ENCODE assay signal across 16 cellular contexts in the genomic region with DNA sequence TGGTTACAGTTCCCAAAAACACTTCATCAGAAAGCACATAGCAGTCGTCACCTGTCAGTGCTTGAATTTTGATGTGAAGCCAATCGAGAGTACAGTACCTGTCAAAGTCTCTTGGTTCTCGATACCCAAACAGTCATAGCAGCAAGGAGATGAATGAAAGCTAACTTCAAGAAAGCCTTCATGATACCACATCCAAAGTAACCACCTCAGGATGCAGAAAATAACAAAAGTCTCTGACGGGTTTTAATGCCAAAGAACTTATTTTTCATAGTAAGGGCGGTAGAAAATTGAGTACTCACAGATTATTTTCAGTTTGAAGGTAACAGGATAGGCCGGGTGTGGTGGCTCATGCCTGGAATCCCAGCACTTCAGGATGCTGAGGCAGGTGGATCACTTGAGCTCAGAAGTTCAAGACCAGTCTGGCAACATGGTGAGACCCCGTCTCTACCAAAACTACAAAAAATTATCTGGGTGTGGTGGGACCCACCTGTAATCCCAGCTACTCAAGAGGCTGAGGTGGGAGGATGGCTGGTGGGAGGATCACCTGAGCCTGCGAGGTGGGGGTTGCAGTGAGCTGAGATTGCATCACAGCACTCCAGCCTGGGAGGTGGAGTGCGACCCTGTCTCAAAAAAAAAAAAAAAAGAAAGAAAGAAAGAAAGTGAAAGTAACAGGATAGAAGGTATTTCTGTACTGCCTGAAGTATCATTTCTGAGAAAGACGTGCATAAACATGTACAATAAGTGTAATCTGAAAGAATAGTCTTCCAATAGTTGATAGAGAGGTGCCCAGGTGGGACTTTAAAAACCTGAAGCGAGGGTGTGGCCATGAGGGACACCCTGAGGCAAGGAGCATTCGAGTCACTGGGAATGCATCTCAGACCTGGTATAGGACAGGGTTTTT. TPM values are rescaled to one million over a fixed set of nuclear protein-coding genes. Genes with fewer than 3 reads are reported as not detected.
DNase-seq lines count a peak whose midpoint lies in the region; ATAC-seq, FAIRE-seq and TF ChIP-seq lines count a peak whose summit lies in the region.
"Had no signal": no experiment of that assay in that cellular context is flagged by ENCODE, and none has a peak within 500 bp of the region (broad histone marks: within the 10 kb centered on the region; RNA-seq: fewer than 3 reads in every experiment).

No MANE protein-coding gene starts in this region.

- peak; percentile 84 for ATAC-seq in T-helper 17 cell

- H3K36me3 Mint-ChIP-seq in T-helper 17 cell (ENCODE audit: low read depth): peaks cover 8% of the 10 kb centered on the region

- H2AFZ ChIP-seq in mammary epithelial cell (ENCODE audit: low read depth, low read length): no peak overlapping the region

- 64% methylated on average over 11 of the region's 12 CpGs for WGBS in mammary epithelial cell (ENCODE audit: low coverage, missing lambda C conversion rate)
- WGBS in small intestine, 3 donors: 60 to 74% (median 70%) methylated on average over 12 of the region's 12 CpGs

- H3K36me3 ChIP-seq in mammary epithelial cell (ENCODE audit: insufficient read depth, low read length): no peaks in the 10 kb centered on the region
- peaks cover 8 to 9% of the 10 kb centered on the region in 2 donors for H3K36me3 ChIP-seq in small intestine (ENCODE audit: control insufficient read depth in 2 of 2, insufficient read depth in 2 of 2, low read length in 2 of 2)

- intact Hi-C loops in mammary epithelial cell (cut with micrococcal nuclease): no loop called here

- H3K27me3 Mint-ChIP-seq in T-helper 17 cell: no peaks in the 10 kb centered on the region

- BruUV-seq in mammary epithelial cell (replicated peaks; lab: Mats Ljungman, UMichigan): no TSS peak

- no peaks in the 10 kb centered on the region for H4K20me1 ChIP-seq in mammary epithelial cell (ENCODE audit: insufficient read depth, low read length)

- H3K27me3 ChIP-seq in mammary epithelial cell (ENCODE audit: insufficient read depth, low read length) (no peaks in the 10 kb centered on the region), small intestine (ENCODE audit: control insufficient read depth in 2 of 2, insufficient read depth in 2 of 2, low read length in 2 of 2) (no peaks in the 10 kb centered on the region)

- no peak overlapping the region for H3K9ac ChIP-seq in mammary epithelial cell (ENCODE audit: insufficient read depth, low read length)

- H3K27ac Mint-ChIP-seq in T-helper 17 cell: peak overlapping the region; percentile 99

- no peak for TF ChIP-seq CTCF in mammary epithelial cell (conservative IDR thresholded peaks at IDR 0.05 in 1 of 2, IDR thresholded peaks at IDR 0.05 in 1 of 2; ENCODE audit: extremely low read depth in 1 of 2, insufficient read depth in 1 of 2, low read depth in 1 of 2, low read length in 2 of 2)

- DNase-seq in DMS79 treated with DMSO at 0.1 percent for 48 hours (lab: John Stamatoyannopoulos, UW): peak; percentile 6
- DNase-seq in DMS79 (lab: John Stamatoyannopoulos, UW): no peak
- peak in 1 of 3 donors; percentile 13 for DNase-seq in T-helper 17 cell
- DNase-seq in mammary epithelial cell: peak; percentile 44
- DNase-seq in small intestine: peak; percentile 2
- DNase-seq in GM19238 (ENCODE audit: insufficient read length, low spot score): no peak
- no peak for DNase-seq in islet precursor cell
- no peak for DNase-seq in middle frontal gyrus (ENCODE audit: extremely low spot score, low spot score)
- DNase-seq: HCEC 1CT, NCI-H2029 treated with DMSO at 0.1 percent for 48 hours, occipital lobe had no signal

- CTCF ChIA-PET in mammary epithelial cell (lab: Charles Lee; ENCODE audit: low non-redundant PET): no interaction called here

- H3K4me3 Mint-ChIP-seq in T-helper 17 cell: peak overlapping the region; percentile 93

- H3K9me3 ChIP-seq in T-helper 17 cell (ENCODE audit: control insufficient read depth, low read length, poor library complexity, severe bottlenecking) (no peaks in the 10 kb centered on the region), mammary epithelial cell (replicated peaks; ENCODE audit: insufficient read depth, low read length) (no peaks in the 10 kb centered on the region), small intestine (ENCODE audit: control insufficient read depth, low read depth) (no peaks in the 10 kb centered on the region)

- dilution Hi-C loops in mammary epithelial cell (cut with HindIII; ENCODE audit: low sequenced_read_pairs): no loop called here

- H3K27ac ChIP-seq in mammary epithelial cell (ENCODE audit: insufficient read depth, low read depth, low read length): no peak overlapping the region
- H3K27ac ChIP-seq in small intestine (ENCODE audit: low read depth in 1 of 2, low read length in 1 of 2): peak overlapping the region; percentile 60 to 70
- H3K27ac ChIP-seq: 22Rv1, coronary artery had no signal

- peak overlapping the region; percentile 13 to 51 (median 38) for H3K4me3 ChIP-seq in mammary epithelial cell (replicated peaks in 1 of 3; ENCODE audit: insufficient read depth in 1 of 3, low read depth in 2 of 3, low read length in 3 of 3)
- peak overlapping the region in 1 of 2 donors; percentile 19 for H3K4me3 ChIP-seq in small intestine (ENCODE audit: low read depth in 1 of 2, low read length in 2 of 2)
- H3K4me3 ChIP-seq: coronary artery had no signal

- H3K4me1 ChIP-seq in mammary epithelial cell (ENCODE audit: insufficient read depth, low read length) (peaks cover 15% of the 10 kb centered on the region), small intestine (ENCODE audit: control insufficient read depth in 2 of 2, insufficient read depth in 1 of 2, low read depth in 1 of 2, low read length in 1 of 2) (no peaks in the 10 kb centered on the region)

- H3K4me2 ChIP-seq in mammary epithelial cell (ENCODE audit: insufficient read depth, low read depth, low read length): peak overlapping the region; percentile 83

- no peak for FAIRE-seq in small intestine (lab: Jason Lieb, UNC)
- FAIRE-seq: D721Med, frontal cortex, GM12892 had no signal

- peaks cover 21% of the 10 kb centered on the region for H3K4me1 Mint-ChIP-seq in T-helper 17 cell

- in situ Hi-C loops in mammary epithelial cell (cut with MboI; ENCODE audit: low sequenced_read_pairs in 2 of 2): no loop called here

- no peaks in the 10 kb centered on the region for H3K79me2 ChIP-seq in mammary epithelial cell (ENCODE audit: insufficient read depth, low read length)

RNA-seq across cellular contexts. Expression of a gene that starts 15.4 kb away (rescaled TPM):
- total RNA-seq in T-helper 17 cell (10 to 100 TPM; 29.4 to 36.7 TPM), mammary epithelial cell (10 to 100 TPM; 18.3 to 38.5 TPM)
- polyA plus RNA-seq in mammary epithelial cell (13.2 TPM), small intestine (10 to 100 TPM in 2 of 3 donors, 1 to 10 TPM in 1; 8.3 to 20.0 (median 10.5) TPM)
- polyA minus RNA-seq in mammary epithelial cell: 30.9 TPM

RNA-seq across cellular contexts. Expression of a gene that starts 16.2 kb away (rescaled TPM):
- total RNA-seq in T-helper 17 cell (100 to 1,000 TPM; 351 to 393 TPM), mammary epithelial cell (100 to 1,000 TPM; 110 to 196 TPM)
- polyA plus RNA-seq in mammary epithelial cell (221 TPM), small intestine (100 to 1,000 TPM; 113 to 200 (median 114) TPM)
- polyA minus RNA-seq in mammary epithelial cell: 226 TPM

RNA-seq across cellular contexts. Expression of a gene that starts 26.7 kb away (rescaled TPM):
- 10 to 100 TPM; 35.1 to 36.2 TPM for total RNA-seq in T-helper 17 cell
- total RNA-seq in mammary epithelial cell: 10 to 100 TPM; 18.2 to 27.7 TPM
- polyA plus RNA-seq in mammary epithelial cell: 38.3 TPM
- 19.5 TPM for polyA minus RNA-seq in mammary epithelial cell
- polyA plus RNA-seq in small intestine: 10 to 100 TPM; 28.8 to 37.8 (median 37.6) TPM

RNA-seq across cellular contexts. Expression of a gene that starts 26.9 kb away (rescaled TPM):
- total RNA-seq in T-helper 17 cell (100 to 1,000 TPM; 124 to 137 TPM), mammary epithelial cell (10 to 100 TPM; 10.3 to 22.2 TPM)
- polyA plus RNA-seq in mammary epithelial cell (14.4 TPM), small intestine (10 to 100 TPM; 24.2 to 56.6 (median 51.1) TPM)
- 25.0 TPM for polyA minus RNA-seq in mammary epithelial cell

RNA-seq across cellular contexts. Expression of a gene that starts 42.5 kb away (rescaled TPM):
- total RNA-seq in T-helper 17 cell: 1 to 10 TPM; 5.7 to 8.0 TPM
- total RNA-seq in mammary epithelial cell: 100 to 1,000 TPM; 116 to 183 TPM
- 59.5 TPM for polyA plus RNA-seq in mammary epithelial cell
- 144 TPM for polyA minus RNA-seq in mammary epithelial cell
- 10 to 100 TPM in 2 of 3 donors, 1 to 10 TPM in 1; 3.1 to 40.1 (median 20.0) TPM for polyA plus RNA-seq in small intestine

Comparison
In these comparisons a context has a peak if more than half of its experiments do, and no peak if none do; other contexts are left out.
1. DNase-seq: peak in DMS79 treated with DMSO at 0.1 percent for 48 hours (single experiment), mammary epithelial cell (single experiment) and small intestine (single experiment); none in DMS79 (single experiment), GM19238 (single experiment), islet precursor cell (single experiment) and middle frontal gyrus (single experiment).